ENCODE assay signal across 1 cellular context in the genomic region with DNA sequence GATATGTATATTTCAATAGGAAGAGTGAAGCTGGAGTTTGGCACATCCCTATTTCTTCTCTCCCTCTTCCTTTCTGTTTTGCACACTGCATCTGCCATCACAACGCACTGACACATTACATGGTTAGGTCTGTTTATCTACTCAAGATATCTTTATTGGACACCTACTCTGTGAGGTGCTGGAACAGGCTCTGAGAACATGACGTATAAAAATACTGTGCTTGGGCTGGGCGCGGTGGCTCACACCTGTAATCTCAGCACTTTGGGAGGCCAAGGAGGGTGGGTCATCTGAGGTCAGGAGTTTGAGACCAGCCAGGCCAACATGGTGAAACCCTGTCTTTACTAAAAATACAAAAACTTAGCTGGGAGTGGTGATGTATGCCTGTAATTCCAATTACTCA.
TF ChIP-seq lines count a peak whose summit lies in the region.

No MANE protein-coding gene starts in this region.

TF ChIP-seq in IMR-90, 13 proteins besides CTCF, POLR2A, EP300 and RAD21:
- TF ChIP-seq CHD1 (IDR thresholded peaks at IDR 0.05; ENCODE audit: low read depth, low read length) (no peak), RCOR1 (IDR thresholded peaks at IDR 0.05; ENCODE audit: insufficient replicate concordance, low read length) (no peak), NFE2L2 (IDR thresholded peaks at IDR 0.05; ENCODE audit: low read depth, low read length) (no peak), MAFK (IDR thresholded peaks at IDR 0.05; ENCODE audit: low read depth, low read length) (no peak), BHLHE40 (IDR thresholded peaks at IDR 0.05; ENCODE audit: low read depth, low read length) (no peak), SMC3 (IDR thresholded peaks at IDR 0.05; ENCODE audit: low read depth, low read length) (no peak), FOS (IDR thresholded peaks at IDR 0.05; ENCODE audit: low read depth, low read length) (no peak)
- TF ChIP-seq, protein P1, sequence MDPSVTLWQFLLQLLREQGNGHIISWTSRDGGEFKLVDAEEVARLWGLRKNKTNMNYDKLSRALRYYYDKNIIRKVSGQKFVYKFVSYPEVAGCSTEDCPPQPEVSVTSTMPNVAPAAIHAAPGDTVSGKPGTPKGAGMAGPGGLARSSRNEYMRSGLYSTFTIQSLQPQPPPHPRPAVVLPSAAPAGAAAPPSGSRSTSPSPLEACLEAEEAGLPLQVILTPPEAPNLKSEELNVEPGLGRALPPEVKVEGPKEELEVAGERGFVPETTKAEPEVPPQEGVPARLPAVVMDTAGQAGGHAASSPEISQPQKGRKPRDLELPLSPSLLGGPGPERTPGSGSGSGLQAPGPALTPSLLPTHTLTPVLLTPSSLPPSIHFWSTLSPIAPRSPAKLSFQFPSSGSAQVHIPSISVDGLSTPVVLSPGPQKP (IDR thresholded peaks at IDR 0.05; ENCODE audit: borderline replicate concordance, low read depth, low read length): no peak
- TF ChIP-seq, protein P2, sequence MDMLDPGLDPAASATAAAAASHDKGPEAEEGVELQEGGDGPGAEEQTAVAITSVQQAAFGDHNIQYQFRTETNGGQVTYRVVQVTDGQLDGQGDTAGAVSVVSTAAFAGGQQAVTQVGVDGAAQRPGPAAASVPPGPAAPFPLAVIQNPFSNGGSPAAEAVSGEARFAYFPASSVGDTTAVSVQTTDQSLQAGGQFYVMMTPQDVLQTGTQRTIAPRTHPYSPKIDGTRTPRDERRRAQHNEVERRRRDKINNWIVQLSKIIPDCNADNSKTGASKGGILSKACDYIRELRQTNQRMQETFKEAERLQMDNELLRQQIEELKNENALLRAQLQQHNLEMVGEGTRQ (IDR thresholded peaks at IDR 0.05; ENCODE audit: low read depth, low read length): no peak
